In genomic region chrX:130108647-130109428, GRCh38 we compare ENCODE assay signal across 8 cellular contexts. TPM values are rescaled to one million over a fixed set of nuclear protein-coding genes. Genes with fewer than 3 reads are reported as not detected.
DNase-seq lines count a peak whose midpoint lies in the region; ATAC-seq, FAIRE-seq and TF ChIP-seq lines count a peak whose summit lies in the region.

No MANE protein-coding gene starts in this region.

- H3K4me3 ChIP-seq in keratinocyte (ENCODE audit: control insufficient read depth in 2 of 3, extremely low read depth in 1 of 3, insufficient read depth in 2 of 3, low read depth in 1 of 3, low read length in 3 of 3) (peak overlapping the region; percentile 52 to 73 (median 63)), thymus (ENCODE audit: low read length) (peak overlapping the region; percentile 67)

- H3K9ac ChIP-seq in keratinocyte (ENCODE audit: control insufficient read depth, extremely low read depth, insufficient read depth, low read length) = peak overlapping the region; percentile 85

- H3K79me2 ChIP-seq in keratinocyte (ENCODE audit: control insufficient read depth, insufficient read depth, low read length) = peaks cover 55% of the 10 kb centered on the region

- H3K36me3 ChIP-seq in keratinocyte (ENCODE audit: control insufficient read depth in 2 of 2, extremely low read depth in 1 of 2, insufficient read depth in 2 of 2, low read length in 2 of 2) = peaks cover 0 to 1% of the 10 kb centered on the region in 2 experiments
- H3K36me3 ChIP-seq in thymus (ENCODE audit: control insufficient read depth, insufficient read depth) = no peaks in the 10 kb centered on the region

- H3K9me3 Mint-ChIP-seq in activated naive CD4-positive, alpha-beta T cell treated with anti-CD3 and anti-CD28 coated beads, Interleukin-2, amount 50 U/mL, for 72 hours = no peaks in the 10 kb centered on the region

- ATAC-seq in HG02678 (IDR thresholded peaks at IDR 0.05; ENCODE audit: unreplicated experiment) = peak; percentile 73
- peak; percentile 71 to 76 for ATAC-seq in activated naive CD4-positive, alpha-beta T cell treated with anti-CD3 and anti-CD28 coated beads, Interleukin-2, amount 50 U/mL, for 72 hours

- dilution Hi-C loops in keratinocyte (cut with MboI; ENCODE audit: extremely low pct_ligation_motif_present, low sequenced_read_pairs) = no loop called here

- in situ Hi-C loops in ACHN (cut with HindIII; ENCODE audit: low pct_ligation_motif_present, low pct_unique_long_range_greater_than_20kb, low sequenced_read_pairs) = no loop called here
- in situ Hi-C loops in GM13977 (cut with MboI; ENCODE audit: low pct_unique_long_range_greater_than_20kb, low sequenced_read_pairs, unreplicated experiment) = no loop called here

- H3K36me3 Mint-ChIP-seq in activated naive CD4-positive, alpha-beta T cell treated with anti-CD3 and anti-CD28 coated beads, Interleukin-2, amount 50 U/mL, for 72 hours = peaks cover 0 to 4% of the 10 kb centered on the region in 2 donors

- H3K27me3 ChIP-seq in keratinocyte (ENCODE audit: control insufficient read depth, extremely low read depth, insufficient read depth, low read length) (no peaks in the 10 kb centered on the region), thymus (ENCODE audit: control insufficient read depth, insufficient read depth) (no peaks in the 10 kb centered on the region)

- H3K9me3 ChIP-seq in keratinocyte (ENCODE audit: control insufficient read depth, low read depth, low read length) (no peaks in the 10 kb centered on the region), thymus (ENCODE audit: control insufficient read depth) (no peaks in the 10 kb centered on the region)

- H3K9me1 ChIP-seq in keratinocyte (ENCODE audit: control insufficient read depth, extremely low read depth, insufficient read depth, low read length) = no peaks in the 10 kb centered on the region

- H3K27ac ChIP-seq in keratinocyte (ENCODE audit: control insufficient read depth, insufficient read depth, low read length) (peak overlapping the region; percentile 76), thymus (ENCODE audit: low read depth) (no peak overlapping the region)

- 28% methylated on average over 9 of the region's 9 CpGs for WGBS in thymus

- no peak overlapping the region for H2AFZ ChIP-seq in keratinocyte (ENCODE audit: control insufficient read depth, low read length)

- FAIRE-seq in keratinocyte (lab: Jason Lieb, UNC) = no peak

- peaks cover 26% of the 10 kb centered on the region for H3K4me1 ChIP-seq in keratinocyte (ENCODE audit: control insufficient read depth, extremely low read depth, insufficient read depth, low read length)
- H3K4me1 ChIP-seq in thymus (ENCODE audit: control insufficient read depth, insufficient read depth, low read length) = peaks cover 4% of the 10 kb centered on the region

- H3K27ac Mint-ChIP-seq in activated naive CD4-positive, alpha-beta T cell treated with anti-CD3 and anti-CD28 coated beads, Interleukin-2, amount 50 U/mL, for 72 hours = peak overlapping the region; percentile 84 to 90

- peak overlapping the region; percentile 84 for H3K4me2 ChIP-seq in keratinocyte (ENCODE audit: control insufficient read depth, extremely low read depth, insufficient read depth, low read depth, low read length)

- peaks cover 11% of the 10 kb centered on the region for H4K20me1 ChIP-seq in keratinocyte (ENCODE audit: control insufficient read depth, extremely low read depth, insufficient read depth, low read length)

- DNase-seq in ACHN (peak; percentile 18), GM13977 (ENCODE audit: low spot score) (peak; percentile 74), NCI-H226 (peak; percentile 56), keratinocyte (ENCODE audit: low read depth, low spot score) (no peak), pons (ENCODE audit: low spot score) (no peak)
- peak in 1 of 2 donors; percentile 17 for DNase-seq in activated naive CD4-positive, alpha-beta T cell treated with anti-CD3 and anti-CD28 coated beads, Interleukin-2, amount 50 U/mL, for 72 hours (ENCODE audit: low spot score in 2 of 2)

- TF ChIP-seq CTCF in GM13977 (IDR thresholded peaks at IDR 0.05; ENCODE audit: extremely low read depth, insufficient read depth, missing control alignments) (no peak), keratinocyte (optimal IDR thresholded peaks at IDR 0.05 in 1 of 3, IDR thresholded peaks at IDR 0.05 in 1 of 3, conservative IDR thresholded peaks at IDR 0.05 in 1 of 3; ENCODE audit: extremely low read depth in 1 of 3, insufficient read depth in 2 of 3, low read length in 3 of 3) (peak in 1 of 3 experiments; percentile 19)

RNA-seq across cellular contexts. Expression of gene ELF4, which starts 1.5 kb away (rescaled TPM):
- total RNA-seq in activated naive CD4-positive, alpha-beta T cell treated with anti-CD3 and anti-CD28 coated beads, Interleukin-2, amount 50 U/mL, for 72 hours = 10 to 100 TPM; 21.6 to 25.4 TPM
- polyA plus RNA-seq in keratinocyte (13.7 to 25.6 TPM (median 17.6 TPM) in 3 replicates), thymus (7.2 TPM)
- 7.0 TPM for polyA plus RNA-seq in keratinocyte (2011; ENCODE audit: low read depth)
- 23.9 and 24.1 TPM in 2 replicates for polyA plus RNA-seq in keratinocyte (2011; cell fraction: cytosol; rRNA removed)
- 22.7 and 22.9 TPM in 2 replicates for polyA plus RNA-seq in keratinocyte (2011; cell fraction: nucleus; rRNA removed)
- 10.3 and 21.4 TPM in 2 replicates for polyA plus RNA-seq in keratinocyte (2012; ENCODE audit: low replicate concordance)
- polyA minus RNA-seq in keratinocyte = 25.5 to 69.4 TPM (median 32.9 TPM) in 3 replicates
- polyA minus RNA-seq in keratinocyte (2011; cell fraction: cytosol; rRNA and poly(A)+ RNA removed) = 24.9 TPM
- polyA minus RNA-seq in keratinocyte (2011; cell fraction: nucleus; rRNA and poly(A)+ RNA removed) = 15.6 and 23.7 TPM in 2 replicates

RNA-seq across cellular contexts. Expression of gene AIFM1, which starts 56.8 kb away (rescaled TPM):
- 10 to 100 TPM; 57.9 to 66.5 TPM for total RNA-seq in activated naive CD4-positive, alpha-beta T cell treated with anti-CD3 and anti-CD28 coated beads, Interleukin-2, amount 50 U/mL, for 72 hours
- polyA plus RNA-seq in keratinocyte = 36.1 to 52.5 TPM (median 47.8 TPM) in 3 replicates
- 29.2 TPM for polyA plus RNA-seq in keratinocyte (2011; ENCODE audit: low read depth)
- polyA plus RNA-seq in keratinocyte (2011; cell fraction: cytosol; rRNA removed) = 31.3 and 31.4 TPM in 2 replicates
- 47.4 and 65.8 TPM in 2 replicates for polyA plus RNA-seq in keratinocyte (2011; cell fraction: nucleus; rRNA removed)
- polyA plus RNA-seq in keratinocyte (2012; ENCODE audit: low replicate concordance) = 20.9 and 36.2 TPM in 2 replicates
- 10.6 to 34.7 TPM (median 22.2 TPM) in 3 replicates for polyA minus RNA-seq in keratinocyte
- 21.9 TPM for polyA minus RNA-seq in keratinocyte (2011; cell fraction: cytosol; rRNA and poly(A)+ RNA removed)
- 14.1 and 25.9 TPM in 2 replicates for polyA minus RNA-seq in keratinocyte (2011; cell fraction: nucleus; rRNA and poly(A)+ RNA removed)
- polyA plus RNA-seq in thymus = 29.3 TPM

Comparison
In these comparisons a context has a peak if more than half of its experiments do, and no peak if none do; other contexts are left out.
1. DNase-seq: peak in ACHN (single experiment), GM13977 (single experiment) and NCI-H226 (single experiment); none in keratinocyte (single experiment) and pons (single experiment).